ENCODE assay signal across 22 cellular contexts in genomic region chr17:75823257-75824041, GRCh38. TPM values are rescaled to one million over a fixed set of nuclear protein-coding genes. Genes with fewer than 3 reads are reported as not detected.
DNase-seq lines count a peak whose midpoint lies in the region; ATAC-seq and TF ChIP-seq lines count a peak whose summit lies in the region.
"Had no signal": no experiment of that assay in that cellular context is flagged by ENCODE, and none has a peak within 500 bp of the region (broad histone marks: within the 10 kb centered on the region; RNA-seq: fewer than 3 reads in every experiment).

No MANE protein-coding gene starts in this region.

- peak overlapping the region; percentile 40 for H3K27ac Mint-ChIP-seq in activated T-cell treated with anti-CD3 and anti-CD28 coated beads, Interleukin-2, amount 50 U/mL, for 24 hours
- H3K27ac Mint-ChIP-seq in stimulated activated naive B cell treated with anti-CD40 and anti-IgM and Interleukin-4, amounts not matched to agents 10 μg/mL and 1 μg/mL and 100 μg/mL, for 72 hours, result peak overlapping the region; percentile 62
- peak overlapping the region in 1 of 2 donors; percentile 92 for H3K27ac Mint-ChIP-seq in effector memory CD8-positive, alpha-beta T cell
- no peak overlapping the region for H3K27ac Mint-ChIP-seq in osteocyte (ENCODE audit: unreplicated experiment)

- no peak overlapping the region for H3K4me3 Mint-ChIP-seq in activated T-cell treated with anti-CD3 and anti-CD28 coated beads, Interleukin-2, amount 50 U/mL, for 24 hours
- H3K4me3 Mint-ChIP-seq in stimulated activated naive B cell treated with anti-CD40 and anti-IgM and Interleukin-4, amounts not matched to agents 10 μg/mL and 1 μg/mL and 100 μg/mL, for 72 hours, result no peak overlapping the region
- no peak overlapping the region for H3K4me3 Mint-ChIP-seq in effector memory CD8-positive, alpha-beta T cell
- no peak overlapping the region for H3K4me3 Mint-ChIP-seq in osteocyte (ENCODE audit: unreplicated experiment)
- H3K4me3 Mint-ChIP-seq: H9; natural killer cell treated with Interleukin-12 subunit alpha and Interleukin-12 subunit beta and Interleukin-15 and Interleukin-18, amount 100 ng/mL, for 72 hours had no signal

- no peak overlapping the region for H3K4me3 ChIP-seq in HEK293 (ENCODE audit: low read depth, low read length)
- H3K4me3 ChIP-seq: lung, MG63, right lobe of liver, thyroid gland had no signal

- H3K27ac ChIP-seq in HEK293 (ENCODE audit: extremely low read depth, low read depth, low read length), result no peak overlapping the region
- H3K27ac ChIP-seq: parathyroid adenoma, right lobe of liver, thyroid gland had no signal

- H3K36me3 Mint-ChIP-seq in activated T-cell treated with anti-CD3 and anti-CD28 coated beads, Interleukin-2, amount 50 U/mL, for 24 hours (ENCODE audit: low read depth), result peaks cover 76% of the 10 kb centered on the region
- peaks cover 31 to 34% of the 10 kb centered on the region in 2 donors for H3K36me3 Mint-ChIP-seq in stimulated activated naive B cell treated with anti-CD40 and anti-IgM and Interleukin-4, amounts not matched to agents 10 μg/mL and 1 μg/mL and 100 μg/mL, for 72 hours
- H3K36me3 Mint-ChIP-seq in effector memory CD8-positive, alpha-beta T cell (ENCODE audit: insufficient read depth), result peaks cover 33% of the 10 kb centered on the region
- peaks cover 25% of the 10 kb centered on the region for H3K36me3 Mint-ChIP-seq in osteocyte (ENCODE audit: unreplicated experiment)
- H3K36me3 Mint-ChIP-seq: natural killer cell treated with Interleukin-12 subunit alpha and Interleukin-12 subunit beta and Interleukin-15 and Interleukin-18, amount 100 ng/mL, for 72 hours had no signal

- CTCF ChIA-PET in HEK293 (lab: Yijun Ruan, JAX), result interaction anchor here (0.9 kb wide), 1 partner anchor 41 kb away, joined by 4 read pairs; no protein-coding TSS in a partner anchor

- POLR2A ChIA-PET in HEK293 (lab: Yijun Ruan, JAX), result interaction anchor here (0.8 to 2.4 kb wide), 2 partner anchors 17 to 43 kb away, joined by 3 to 8 read pairs; no protein-coding TSS in a partner anchor

- H3K4me1 Mint-ChIP-seq in activated T-cell treated with anti-CD3 and anti-CD28 coated beads, Interleukin-2, amount 50 U/mL, for 24 hours (ENCODE audit: low read depth), result peaks cover 37% of the 10 kb centered on the region
- H3K4me1 Mint-ChIP-seq in stimulated activated naive B cell treated with anti-CD40 and anti-IgM and Interleukin-4, amounts not matched to agents 10 μg/mL and 1 μg/mL and 100 μg/mL, for 72 hours, result peaks cover 14 to 29% of the 10 kb centered on the region in 2 donors
- peaks cover 16 to 23% of the 10 kb centered on the region in 2 donors for H3K4me1 Mint-ChIP-seq in effector memory CD8-positive, alpha-beta T cell (ENCODE audit: low read depth in 2 of 2)
- H3K4me1 Mint-ChIP-seq in osteocyte (ENCODE audit: unreplicated experiment), result peaks cover 24% of the 10 kb centered on the region

- TF ChIP-seq POLR2A in erythroblast (IDR thresholded peaks at IDR 0.05; ENCODE audit: low read length), result peak; percentile 14

- TF ChIP-seq CTCF in HEK293 (tag by site-specific recombination; IDR thresholded peaks at IDR 0.05) (no peak), osteocyte (IDR thresholded peaks at IDR 0.05) (no peak)

- no peaks in the 10 kb centered on the region for H3K27me3 Mint-ChIP-seq in activated T-cell treated with anti-CD3 and anti-CD28 coated beads, Interleukin-2, amount 50 U/mL, for 24 hours
- no peaks in the 10 kb centered on the region for H3K27me3 Mint-ChIP-seq in stimulated activated naive B cell treated with anti-CD40 and anti-IgM and Interleukin-4, amounts not matched to agents 10 μg/mL and 1 μg/mL and 100 μg/mL, for 72 hours
- H3K27me3 Mint-ChIP-seq in effector memory CD8-positive, alpha-beta T cell, result no peaks in the 10 kb centered on the region
- no peaks in the 10 kb centered on the region for H3K27me3 Mint-ChIP-seq in osteocyte (ENCODE audit: unreplicated experiment)
- H3K27me3 Mint-ChIP-seq: natural killer cell treated with Interleukin-12 subunit alpha and Interleukin-12 subunit beta and Interleukin-15 and Interleukin-18, amount 100 ng/mL, for 72 hours had no signal

- no peak for DNase-seq in activated T-cell treated with anti-CD3 and anti-CD28 coated beads, Interleukin-2, amount 50 U/mL, for 24 hours
- no peak for DNase-seq in activated T-cell treated with anti-CD3 and anti-CD28 coated beads, Interleukin-2, amount 50 U/mL, for 1 hour
- DNase-seq in erythroblast (lab: John Stamatoyannopoulos, UW), result no peak
- DNase-seq in stimulated activated naive B cell treated with anti-CD40 and anti-IgM and Interleukin-4, amounts not matched to agents 10 μg/mL and 1 μg/mL and 100 μg/mL, for 72 hours, result no peak
- DNase-seq in effector memory CD8-positive, alpha-beta T cell, result no peak
- no peak for DNase-seq in NCI-H2029 (lab: John Stamatoyannopoulos, UW)
- no peak for DNase-seq in osteocyte (ENCODE audit: extremely low spot score, unreplicated experiment)
- DNase-seq: activated effector memory CD4-positive, alpha-beta T cell treated with anti-CD3 and anti-CD28 coated beads, Interleukin-2, amount 50 U/mL, for 16 hours; activated T-cell treated with anti-CD3 and anti-CD28 coated beads for 4 hours; AML-193; H9; head of caudate nucleus; MG63; stimulated activated CD4-positive, alpha-beta T cell treated with anti-CD3 and anti-CD28 coated beads, Interleukin-4, amount 100 ng/mL, for 4 hours; T-helper 1 cell; thyroid gland had no signal

- no peak for ATAC-seq in stimulated activated naive B cell treated with anti-CD40 and anti-IgM and Interleukin-4, amounts not matched to agents 10 μg/mL and 1 μg/mL and 100 μg/mL, for 72 hours (replicated peaks)
- no peak for ATAC-seq in effector memory CD8-positive, alpha-beta T cell (replicated peaks)
- ATAC-seq: activated CD4-positive, CD25-positive, alpha-beta regulatory T cell treated with anti-CD3 and anti-CD28 coated beads, Interleukin-2, amount 50 U/mL, for 24 hours; natural killer cell treated with Interleukin-12 subunit alpha and Interleukin-12 subunit beta and Interleukin-15 and Interleukin-18, amount 100 ng/mL, for 72 hours had no signal

- H3K9me3 Mint-ChIP-seq in activated T-cell treated with anti-CD3 and anti-CD28 coated beads, Interleukin-2, amount 50 U/mL, for 24 hours, result no peaks in the 10 kb centered on the region
- H3K9me3 Mint-ChIP-seq in stimulated activated naive B cell treated with anti-CD40 and anti-IgM and Interleukin-4, amounts not matched to agents 10 μg/mL and 1 μg/mL and 100 μg/mL, for 72 hours, result no peaks in the 10 kb centered on the region
- no peaks in the 10 kb centered on the region for H3K9me3 Mint-ChIP-seq in effector memory CD8-positive, alpha-beta T cell
- no peaks in the 10 kb centered on the region for H3K9me3 Mint-ChIP-seq in osteocyte (ENCODE audit: unreplicated experiment)
- H3K9me3 Mint-ChIP-seq: H9; natural killer cell treated with Interleukin-12 subunit alpha and Interleukin-12 subunit beta and Interleukin-15 and Interleukin-18, amount 100 ng/mL, for 72 hours had no signal

- H3K4me1 ChIP-seq in HEK293 (ENCODE audit: control insufficient read depth, insufficient read depth, low read length), result no peaks in the 10 kb centered on the region

- peaks cover 15 to 79% of the 10 kb centered on the region in 2 experiments for H3K36me3 ChIP-seq in HEK293 (ENCODE audit: control insufficient read depth in 2 of 2, insufficient read depth in 1 of 2, low read length in 2 of 2)

- H3K9me3 ChIP-seq in HEK293 (ENCODE audit: control insufficient read depth, insufficient read depth, low read depth, low read length), result no peaks in the 10 kb centered on the region
- H3K9me3 ChIP-seq: MG63, right lobe of liver, thyroid gland had no signal

TF ChIP-seq in HEK293, 187 proteins besides CTCF, POLR2A, EP300 and RAD21 (continues in another document):
- TF ChIP-seq ZIC2 (tag by site-specific recombination; IDR thresholded peaks at IDR 0.05) (peak; percentile 42), GLIS2 (tag by site-specific recombination; IDR thresholded peaks at IDR 0.05) (peak; percentile 13; the same call in 1 of the 2 replicates), ZBTB7A (tag by site-specific recombination; IDR thresholded peaks at IDR 0.05; ENCODE audit: low read depth) (no peak), ZNF394 (tag by site-specific recombination; IDR thresholded peaks at IDR 0.05; ENCODE audit: borderline replicate concordance) (peak; percentile 56), ZNF560 (tag by site-specific recombination; IDR thresholded peaks at IDR 0.05; ENCODE audit: borderline replicate concordance) (no peak)

RNA-seq across cellular contexts. Expression of gene UNC13D, which starts 20.8 kb away (rescaled TPM):
- total RNA-seq in osteocyte, result 3.3 and 3.6 TPM in 2 replicates

RNA-seq across cellular contexts. Expression of gene WBP2, which starts 31.7 kb away (rescaled TPM):
- total RNA-seq in osteocyte, result 83.1 and 88.2 TPM in 2 replicates

RNA-seq across cellular contexts. Expression of gene UNK, which starts 38.8 kb away (rescaled TPM):
- total RNA-seq in osteocyte, result 35.1 and 38.2 TPM in 2 replicates

RNA-seq across cellular contexts. Expression of gene TRIM47, which starts 54.9 kb away (rescaled TPM):
- total RNA-seq in osteocyte, result 33.3 and 40.2 TPM in 2 replicates

RNA-seq across cellular contexts. Expression of gene GALK1, which starts 58.5 kb away (rescaled TPM):
- 30.3 and 31.2 TPM in 2 replicates for total RNA-seq in osteocyte
